Comparison of ENCODE assay signal across 8 cellular contexts in the genomic region with DNA sequence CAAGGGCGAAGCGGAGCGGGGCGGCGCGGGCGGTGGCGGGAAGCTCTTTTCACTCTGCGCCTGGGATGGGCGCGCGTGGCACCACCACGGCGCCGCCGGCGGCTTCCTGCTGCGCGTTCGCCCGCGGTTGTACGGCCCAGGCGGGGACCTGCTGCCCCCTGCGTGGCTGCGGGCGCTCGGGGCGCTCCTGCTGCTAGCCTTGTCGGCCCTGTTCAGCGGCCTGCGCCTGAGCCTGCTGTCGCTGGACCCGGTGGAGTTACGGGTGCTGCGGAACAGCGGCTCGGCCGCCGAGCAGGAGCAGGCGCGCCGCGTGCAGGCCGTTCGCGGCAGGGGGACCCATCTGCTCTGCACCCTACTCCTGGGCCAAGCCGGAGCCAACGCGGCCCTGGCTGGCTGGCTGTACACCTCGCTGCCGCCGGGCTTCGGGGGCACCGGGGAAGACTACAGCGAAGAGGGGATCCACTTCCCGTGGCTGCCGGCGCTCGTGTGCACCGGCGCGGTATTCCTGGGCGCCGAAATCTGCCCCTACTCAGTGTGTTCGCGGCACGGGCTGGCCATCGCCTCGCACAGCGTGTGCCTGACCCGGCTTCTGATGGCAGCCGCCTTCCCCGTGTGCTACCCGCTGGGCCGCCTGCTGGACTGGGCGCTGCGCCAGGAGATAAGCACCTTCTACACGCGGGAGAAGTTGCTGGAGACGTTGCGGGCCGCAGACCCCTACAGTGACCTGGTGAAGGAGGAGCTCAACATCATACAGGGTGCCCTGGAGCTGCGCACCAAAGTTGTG. TPM values are rescaled to one million over a fixed set of nuclear protein-coding genes. Genes with fewer than 3 reads are reported as not detected.
DNase-seq lines count a peak whose midpoint lies in the region; ATAC-seq and TF ChIP-seq lines count a peak whose summit lies in the region.

No MANE protein-coding gene starts in this region.

- no peak for TF ChIP-seq CTCF in right lobe of liver (IDR thresholded peaks at IDR 0.05)

- H3K4me3 ChIP-seq in CD8-positive, alpha-beta memory T cell (ENCODE audit: low read length) = no peak overlapping the region
- H3K4me3 ChIP-seq in MG63 (peak overlapping the region; percentile 33), right lobe of liver (peak overlapping the region; percentile 40 to 49 (median 41)), thymus (ENCODE audit: low read length) (peak overlapping the region; percentile 52)

- no peaks in the 10 kb centered on the region for H3K36me3 Mint-ChIP-seq in CD8-positive, alpha-beta memory T cell

- H3K4me3 Mint-ChIP-seq in CD8-positive, alpha-beta memory T cell = peak overlapping the region in 4 of 7 donors; percentile 25 to 51 (median 32)

- H3K27me3 Mint-ChIP-seq in CD8-positive, alpha-beta memory T cell = peaks cover 22 to 63% of the 10 kb centered on the region in 2 donors

- no peaks in the 10 kb centered on the region for H3K9me3 ChIP-seq in CD8-positive, alpha-beta memory T cell (ENCODE audit: low read length)
- H3K9me3 ChIP-seq in MG63 (no peaks in the 10 kb centered on the region), right lobe of liver (no peaks in the 10 kb centered on the region), thymus (ENCODE audit: control insufficient read depth) (no peaks in the 10 kb centered on the region)

- TF ChIP-seq POLR2A in right lobe of liver (IDR thresholded peaks at IDR 0.05) = no peak

- H3K27ac ChIP-seq in CD8-positive, alpha-beta memory T cell (ENCODE audit: low read depth, low read length) = no peak overlapping the region
- H3K27ac ChIP-seq in right lobe of liver (no peak overlapping the region), thymus (ENCODE audit: low read depth) (no peak overlapping the region)

- H3K4me1 ChIP-seq in CD8-positive, alpha-beta memory T cell (ENCODE audit: insufficient read depth, low read length) = no peaks in the 10 kb centered on the region
- peaks cover 0 to 17% (median 0%) of the 10 kb centered on the region in 4 donors for H3K4me1 ChIP-seq in right lobe of liver
- peaks cover 2% of the 10 kb centered on the region for H3K4me1 ChIP-seq in thymus (ENCODE audit: control insufficient read depth, insufficient read depth, low read length)

- ATAC-seq in GM21390 (IDR thresholded peaks at IDR 0.05; ENCODE audit: unreplicated experiment) (peak; percentile 43), right lobe of liver (peak; percentile 55 to 61 (median 57)), HG03039 (IDR thresholded peaks at IDR 0.05; ENCODE audit: unreplicated experiment) (no peak)

- no peak for DNase-seq in CD8-positive, alpha-beta memory T cell
- DNase-seq in MG63 = peak; percentile 10
- peak; percentile 34 for DNase-seq in cerebellar cortex (ENCODE audit: low spot score)
- peak; percentile 34 to 56 (median 55) for DNase-seq in right lobe of liver
- no peak for DNase-seq in NCI-H1048 (lab: John Stamatoyannopoulos, UW)

- H3K9me3 Mint-ChIP-seq in CD8-positive, alpha-beta memory T cell = peaks cover 0 to 3% (median 0%) of the 10 kb centered on the region in 5 donors

- CTCF ChIA-PET in CD8-positive, alpha-beta memory T cell (lab: Charles Lee) = interaction anchor here (1.0 kb wide), 1 partner anchor 10 kb away, joined by 3 read pairs; no protein-coding TSS in a partner anchor

- intact Hi-C loops in right lobe of liver (cut with DNase I) = no loop called here

- WGBS in right lobe of liver (ENCODE audit: insufficient coverage, low coverage, low lambda C conversion rate, missing lambda C conversion rate) = 2% methylated on average over 11 of the region's 84 CpGs
- 5% methylated on average over 84 of the region's 84 CpGs for WGBS in thymus

- no peaks in the 10 kb centered on the region for H3K36me3 ChIP-seq in CD8-positive, alpha-beta memory T cell (ENCODE audit: insufficient read depth, low read length)
- H3K36me3 ChIP-seq in MG63 (no peaks in the 10 kb centered on the region), right lobe of liver (no peaks in the 10 kb centered on the region), thymus (ENCODE audit: control insufficient read depth, insufficient read depth) (no peaks in the 10 kb centered on the region)

- H3K27ac Mint-ChIP-seq in CD8-positive, alpha-beta memory T cell = no peak overlapping the region

- peaks cover 9 to 15% (median 10%) of the 10 kb centered on the region in 3 donors for H3K4me1 Mint-ChIP-seq in CD8-positive, alpha-beta memory T cell

- no peaks in the 10 kb centered on the region for H3K27me3 ChIP-seq in CD8-positive, alpha-beta memory T cell (ENCODE audit: insufficient read depth, low read length, poor library complexity, severe bottlenecking)
- H3K27me3 ChIP-seq in MG63 (peaks cover 7% of the 10 kb centered on the region), right lobe of liver (peaks cover 0 to 20% of the 10 kb centered on the region in 2 donors), thymus (ENCODE audit: control insufficient read depth, insufficient read depth) (peaks cover 21% of the 10 kb centered on the region)

- POLR2A ChIA-PET in CD8-positive, alpha-beta memory T cell (lab: Charles Lee) = no interaction called here

RNA-seq across cellular contexts. Expression of gene CNNM1, which starts 0.9 kb away (rescaled TPM):
- total RNA-seq in CD8-positive, alpha-beta memory T cell = under 1 TPM; 0.11 to 0.16 TPM
- polyA plus RNA-seq in CD8-positive, alpha-beta memory T cell = not detected
- 0.13 TPM in 1 of 2 replicates, not detected in the other for total RNA-seq in MG63 (2014; rRNA removed; shearing (Covaris generic); ENCODE audit: low replicate concordance)
- total RNA-seq in right lobe of liver = under 1 TPM; 0.12 to 0.40 (median 0.20) TPM
- 0.16 TPM for polyA plus RNA-seq in thymus

Comparison
In these comparisons a context has a peak if more than half of its experiments do, and no peak if none do; other contexts are left out.
1. DNase-seq: peak in MG63 (single experiment), cerebellar cortex (single experiment) and right lobe of liver (3 of 3); none in CD8-positive, alpha-beta memory T cell (0 of 5) and NCI-H1048 (single experiment).